8 cellular contexts compared by ENCODE assay signal in genomic region chr7:74183653-74184450, GRCh38. TPM values are rescaled to one million over a fixed set of nuclear protein-coding genes. Genes with fewer than 3 reads are reported as not detected.
A peak's percentile ranks its signal among the peaks of the same experiment; 100 is the strongest.
DNase-seq lines count a peak whose midpoint lies in the region; ATAC-seq and TF ChIP-seq lines count a peak whose summit lies in the region.

No MANE protein-coding gene starts in this region.

- H3K4me1 ChIP-seq in Panc1 (ENCODE audit: control insufficient read depth, insufficient read depth, low read length) (peaks cover 35% of the 10 kb centered on the region), smooth muscle cell (ENCODE audit: low read depth) (no peaks in the 10 kb centered on the region)

- no peak for DNase-seq in activated CD4-positive, CD25-positive, alpha-beta regulatory T cell treated with anti-CD3 and anti-CD28 coated beads, Interleukin-2, amount 50 U/mL, for 72 hours
- DNase-seq in Panc1 (ENCODE audit: low read depth, low spot score) = no peak
- DNase-seq in coronary artery (ENCODE audit: low spot score) = no peak
- DNase-seq in smooth muscle cell (lab: John Stamatoyannopoulos, UW; ENCODE audit: unreplicated experiment) = no peak
- DNase-seq in NK-92 treated with Interleukin-12 subunit alpha and Interleukin-12 subunit beta, amount 100 ng/mL, for 24 hours (lab: John Stamatoyannopoulos, UW) = no peak

- H3K27me3 ChIP-seq in Panc1 (ENCODE audit: control insufficient read depth, insufficient read depth, low read length) = no peaks in the 10 kb centered on the region
- no peaks in the 10 kb centered on the region for H3K27me3 ChIP-seq in smooth muscle cell (ENCODE audit: low read depth)

- intact Hi-C loops in Panc1 (cut with micrococcal nuclease; ENCODE audit: unreplicated experiment) = no loop called here

- peaks cover 100% of the 10 kb centered on the region for H4K20me1 ChIP-seq in smooth muscle cell (ENCODE audit: low read depth)

- ATAC-seq in activated CD4-positive, CD25-positive, alpha-beta regulatory T cell treated with anti-CD3 and anti-CD28 coated beads, Interleukin-2, amount 50 U/mL, for 24 hours = peak; percentile 95 to 98
- ATAC-seq in Panc1 (peak; percentile 64), GM18519 (IDR thresholded peaks at IDR 0.05; ENCODE audit: low FRiP score, unreplicated experiment) (no peak), GM19455 (IDR thresholded peaks at IDR 0.05; ENCODE audit: unreplicated experiment) (no peak)

- BruUV-seq in Panc1 (replicated peaks; lab: Mats Ljungman, UMichigan) = no TSS peak

- POLR2A ChIA-PET in Panc1 (lab: Charles Lee) = interaction anchor here (0.8 to 0.9 kb wide), 2 partner anchors 9 to 10 kb away, joined by 3 read pairs; no protein-coding TSS in a partner anchor

- no peak overlapping the region for H3K4me3 ChIP-seq in Panc1 (ENCODE audit: low read depth in 2 of 2, low read length in 2 of 2)
- H3K4me3 ChIP-seq in coronary artery = no peak overlapping the region
- no peak overlapping the region for H3K4me3 ChIP-seq in smooth muscle cell

- no peak overlapping the region for H3K4me2 ChIP-seq in smooth muscle cell

- peak; percentile 77 for TF ChIP-seq CTCF in Panc1 (IDR thresholded peaks at IDR 0.05)
- TF ChIP-seq CTCF in coronary artery (IDR thresholded peaks at IDR 0.05) = no peak
- peak; percentile 19 for TF ChIP-seq CTCF in smooth muscle cell (IDR thresholded peaks at IDR 0.05; ENCODE audit: borderline replicate concordance, insufficient read depth, poor library complexity, severe bottlenecking)

- H3K9me3 ChIP-seq in Panc1 (ENCODE audit: control insufficient read depth, insufficient read depth, low read depth, low read length) (no peaks in the 10 kb centered on the region), smooth muscle cell (replicated peaks; ENCODE audit: low read depth) (no peaks in the 10 kb centered on the region)

- H3K9ac ChIP-seq in smooth muscle cell (ENCODE audit: low read depth) = no peak overlapping the region

- no peak overlapping the region for H3K27ac ChIP-seq in Panc1 (ENCODE audit: low read length)
- H3K27ac ChIP-seq in coronary artery = peak overlapping the region; percentile 14 to 46
- H3K27ac ChIP-seq in smooth muscle cell (ENCODE audit: low read depth) = no peak overlapping the region

- peaks cover 100% of the 10 kb centered on the region for H3K79me2 ChIP-seq in smooth muscle cell (ENCODE audit: low read depth)

- CTCF ChIA-PET in Panc1 (lab: Charles Lee) = interaction anchor here (0.6 to 1.0 kb wide), 5 partner anchors 13 to 120 kb away, joined by 3 to 4 read pairs (median 3); no protein-coding TSS in a partner anchor

- in situ Hi-C loops in Panc1 (cut with HindIII; ENCODE audit: low pct_unique_long_range_greater_than_20kb, low sequenced_read_pairs) = no loop called here

- 88% methylated on average over 7 of the region's 7 CpGs for WGBS in smooth muscle cell (ENCODE audit: low lambda C conversion rate)

- no peak overlapping the region for H2AFZ ChIP-seq in smooth muscle cell (ENCODE audit: low read depth)

- H3K36me3 ChIP-seq in Panc1 (ENCODE audit: control insufficient read depth, insufficient read depth, low read length) (peaks cover 2% of the 10 kb centered on the region), smooth muscle cell (ENCODE audit: low read depth) (no peaks in the 10 kb centered on the region)

- peaks cover 13% of the 10 kb centered on the region for H3F3A ChIP-seq in smooth muscle cell (ENCODE audit: low read depth)

RNA-seq across cellular contexts. Expression of gene EIF4H, which starts 9.7 kb away (rescaled TPM):
- total RNA-seq in Panc1 (2021; ENCODE audit: unreplicated experiment) = 318 TPM
- 295 TPM for polyA plus RNA-seq in Panc1 (2012; ENCODE audit: insufficient read length)
- total RNA-seq in smooth muscle cell = 168 and 198 TPM in 2 replicates
- polyA plus RNA-seq in smooth muscle cell = 222 and 241 TPM in 2 replicates

RNA-seq across cellular contexts. Expression of gene LAT2, which starts 26.0 kb away (rescaled TPM):
- total RNA-seq in Panc1 (2021; ENCODE audit: unreplicated experiment) (2.7 TPM), smooth muscle cell (0.54 TPM in 1 of 2 replicates, not detected in the other)
- polyA plus RNA-seq in Panc1 (2012; ENCODE audit: insufficient read length) = 3.2 TPM
- 0.39 TPM in 1 of 2 replicates, not detected in the other for polyA plus RNA-seq in smooth muscle cell

Comparison
In these comparisons a context has a peak if more than half of its experiments do, and no peak if none do; other contexts are left out.
1. ATAC-seq: peak in activated CD4-positive, CD25-positive, alpha-beta regulatory T cell treated with anti-CD3 and anti-CD28 coated beads, Interleukin-2, amount 50 U/mL, for 24 hours (2 of 2) and Panc1 (single experiment); none in GM18519 (single experiment) and GM19455 (single experiment).
2. H3K27ac ChIP-seq: peak in coronary artery (2 of 2); none in Panc1 (single experiment) and smooth muscle cell (single experiment).